In the genomic region with DNA sequence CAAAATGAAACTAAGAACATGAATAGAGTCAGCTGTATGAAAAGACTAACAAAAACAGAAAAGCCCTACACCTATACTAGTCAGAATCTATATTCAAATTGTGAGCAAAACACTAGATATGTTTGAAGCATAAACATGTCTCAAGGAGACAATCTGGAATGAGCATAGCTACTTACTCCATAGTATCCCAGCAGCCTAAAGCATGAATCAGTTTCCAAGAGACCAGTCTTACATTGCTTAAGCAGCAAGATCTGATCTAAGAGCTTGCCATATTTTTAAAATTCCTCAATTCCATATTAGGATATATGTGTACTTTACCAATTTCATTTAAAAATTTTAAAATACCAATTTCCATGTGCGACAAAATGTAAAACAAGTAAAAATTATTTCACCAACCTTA, we compare ENCODE assay signal across 28 cellular contexts. TPM values are rescaled to one million over a fixed set of nuclear protein-coding genes. Genes with fewer than 3 reads are reported as not detected.
DNase-seq lines count a peak whose midpoint lies in the region; ATAC-seq and TF ChIP-seq lines count a peak whose summit lies in the region.
"Had no signal": no experiment of that assay in that cellular context is flagged by ENCODE, and none has a peak within 500 bp of the region (broad histone marks: within the 10 kb centered on the region; RNA-seq: fewer than 3 reads in every experiment).

No MANE protein-coding gene starts in this region.

- peaks cover 6% of the 10 kb centered on the region for H3K4me1 Mint-ChIP-seq in glutamatergic neuron (ENCODE audit: low read depth, unreplicated experiment)
- H3K4me1 Mint-ChIP-seq: activated B cell treated with CpG ODN at 0.5 μM for 24 hours; CD8-positive, alpha-beta memory T cell had no signal

- no peak overlapping the region for H3K4me3 Mint-ChIP-seq in glutamatergic neuron (ENCODE audit: unreplicated experiment)
- H3K4me3 Mint-ChIP-seq: activated B cell treated with CpG ODN at 0.5 μM for 24 hours; activated CD4-positive, alpha-beta memory T cell treated with anti-CD3 and anti-CD28 coated beads for 36 hours; CD8-positive, alpha-beta memory T cell had no signal

- H3K36me3 ChIP-seq in IMR-90 (ENCODE audit: control insufficient read depth, insufficient read depth, low read length) = no peaks in the 10 kb centered on the region
- no peaks in the 10 kb centered on the region for H3K36me3 ChIP-seq in sigmoid colon
- H3K36me3 ChIP-seq: esophagus muscularis mucosa, HAP-1, lower lobe of right lung, neutrophil, right atrium auricular region had no signal

- BruUV-seq in IMR-90 (replicated peaks; lab: Mats Ljungman, UMichigan) = no TSS peak

- no peak overlapping the region for H3K9ac ChIP-seq in IMR-90 (ENCODE audit: low read depth, low read length)

- no peak overlapping the region for H3K27ac Mint-ChIP-seq in glutamatergic neuron (ENCODE audit: unreplicated experiment)
- H3K27ac Mint-ChIP-seq: activated B cell treated with CpG ODN at 0.5 μM for 24 hours; activated CD4-positive, alpha-beta memory T cell treated with anti-CD3 and anti-CD28 coated beads for 36 hours; CD8-positive, alpha-beta memory T cell had no signal

- no peak overlapping the region for H2AFZ ChIP-seq in IMR-90 (replicated peaks; ENCODE audit: low read length, poor library complexity)

- peak overlapping the region; percentile 66 for H2BK5ac ChIP-seq in IMR-90 (ENCODE audit: low read depth, low read length, poor library complexity, severe bottlenecking)

- dilution Hi-C loops in IMR-90 (cut with HindIII; ENCODE audit: low sequenced_read_pairs, unreplicated experiment) = no loop called here

- H4K91ac ChIP-seq in IMR-90 (ENCODE audit: insufficient read depth, low read depth, low read length) = no peak overlapping the region

- no peaks in the 10 kb centered on the region for H3K4me1 ChIP-seq in IMR-90 (ENCODE audit: control insufficient read depth, insufficient read depth, low read length)
- no peaks in the 10 kb centered on the region for H3K4me1 ChIP-seq in sigmoid colon
- H3K4me1 ChIP-seq: esophagus muscularis mucosa, HAP-1, lower lobe of right lung, right atrium auricular region had no signal

- no peak overlapping the region for H2AK9ac ChIP-seq in IMR-90 (replicated peaks; ENCODE audit: low read depth, low read length, poor library complexity)

- ATAC-seq in IMR-90 (ENCODE audit: low read depth) (peak; percentile 99), HG02870 (IDR thresholded peaks at IDR 0.05; ENCODE audit: unreplicated experiment) (no peak)
- ATAC-seq: HepG2, lower lobe of right lung had no signal

- H3K4me2 ChIP-seq in IMR-90 (ENCODE audit: low read depth, low read length) = peak overlapping the region; percentile 79; the same call in 1 of the 2 replicates

- H3K27ac ChIP-seq in AG04450 (ENCODE audit: low read depth, low read length) (no peak overlapping the region), IMR-90 (ENCODE audit: insufficient read depth, low read length) (no peak overlapping the region), sigmoid colon (no peak overlapping the region)
- H3K27ac ChIP-seq: esophagus muscularis mucosa, lower lobe of right lung, neutrophil, right atrium auricular region, SK-N-MC had no signal

- no peak overlapping the region for H2BK20ac ChIP-seq in IMR-90 (ENCODE audit: low read depth, low read length)

- no peaks in the 10 kb centered on the region; the same call in 1 of the 2 replicates for H3K9me1 ChIP-seq in IMR-90 (ENCODE audit: insufficient read depth, low read length)

- CTCF ChIA-PET in AG04450 (lab: Charles Lee) = interaction anchor here (0.7 to 2.1 kb wide), 4 partner anchors 12 to 182 kb away, joined by 3 to 9 read pairs (median 4); a partner anchor contains a TSS
- CTCF ChIA-PET in IMR-90 (lab: Yijun Ruan, JAX) = interaction anchor here (1.1 to 2.1 kb wide), 2 partner anchors 12 to 175 kb away, joined by 3 to 8 read pairs; a partner anchor contains a TSS

- H3K23ac ChIP-seq in IMR-90 (ENCODE audit: low read depth, low read length) = no peak overlapping the region

- WGBS in IMR-90 (ENCODE audit: extremely low coverage in 2 of 2, insufficient read length in 1 of 2), 2 experiments = no CpG with 5 or more reads among the region's 1 CpG
- WGBS in sigmoid colon, 2 donors = 0 to 1% methylated on average over 1 of the region's 1 CpG

- POLR2A ChIA-PET in AG04450 (lab: Yijun Ruan, JAX) (no interaction called here), IMR-90 (lab: Charles Lee; ENCODE audit: unreplicated experiment) (no interaction called here)

- no peaks in the 10 kb centered on the region for H3K36me3 Mint-ChIP-seq in glutamatergic neuron (ENCODE audit: unreplicated experiment)
- H3K36me3 Mint-ChIP-seq: activated CD4-positive, alpha-beta memory T cell treated with anti-CD3 and anti-CD28 coated beads for 36 hours; CD8-positive, alpha-beta memory T cell had no signal

- no peak overlapping the region for H4K8ac ChIP-seq in IMR-90 (ENCODE audit: low read depth in 2 of 2, low read length in 2 of 2)

- no peak overlapping the region for H3K14ac ChIP-seq in IMR-90 (replicated peaks; ENCODE audit: low read depth, low read length)

- peak; percentile 52 for DNase-seq in AG04450 (ENCODE audit: low read depth, low spot score)
- DNase-seq in IMR-90 = peak; percentile 89
- peak; percentile 75 for DNase-seq in choroid plexus epithelial cell (ENCODE audit: low read depth)
- peak; percentile 86 for DNase-seq in iris pigment epithelial cell (ENCODE audit: low read depth)
- DNase-seq in glutamatergic neuron = no peak
- no peak for DNase-seq in sigmoid colon
- DNase-seq in NCI-H1105 (lab: John Stamatoyannopoulos, UW) = no peak
- DNase-seq: activated B cell treated with CpG ODN at 0.5 μM for 24 hours; activated CD4-positive, alpha-beta memory T cell treated with anti-CD3 and anti-CD28 coated beads for 36 hours; activated naive CD4-positive, alpha-beta T cell; CD8-positive, alpha-beta memory T cell; effector CD8-positive, alpha-beta T cell; kidney; lower lobe of right lung; NCI-H1105 treated with DMSO at 0.1 percent for 48 hours; NCI-H524; substantia nigra; T-helper 9 cell had no signal

- no peak for TF ChIP-seq RAD21 in IMR-90 (IDR thresholded peaks at IDR 0.05; ENCODE audit: low read length)

- no peak overlapping the region for H2AK5ac ChIP-seq in IMR-90 (ENCODE audit: low read depth, low read length)

- no peak overlapping the region for H2BK120ac ChIP-seq in IMR-90 (ENCODE audit: low read depth, low read length)

- TF ChIP-seq CTCF in AG04450 (IDR thresholded peaks at IDR 0.05; ENCODE audit: low read depth, low read length) (no peak), IMR-90 (conservative IDR thresholded peaks at IDR 0.05; ENCODE audit: low read depth, low read length) (no peak), choroid plexus epithelial cell (conservative IDR thresholded peaks at IDR 0.05; ENCODE audit: low read depth, low read length) (no peak), glutamatergic neuron (IDR thresholded peaks at IDR 0.05; ENCODE audit: partially characterized antibody, unreplicated experiment) (no peak), sigmoid colon (IDR thresholded peaks at IDR 0.05) (no peak)

- no peaks in the 10 kb centered on the region for H4K20me1 ChIP-seq in IMR-90 (ENCODE audit: insufficient read depth, low read length)

- peak overlapping the region; percentile 9; the same call in 1 of the 2 replicates for H3K18ac ChIP-seq in IMR-90 (ENCODE audit: low read depth, low read length)

- H3K56ac ChIP-seq in IMR-90 (ENCODE audit: extremely low read depth, insufficient read depth, low read length) = no peak overlapping the region

- TF ChIP-seq POLR2A in IMR-90 (IDR thresholded peaks at IDR 0.05; ENCODE audit: low read depth, low read length) = no peak
- TF ChIP-seq POLR2A in sigmoid colon (IDR thresholded peaks at IDR 0.05) = no peak

- H3K9me3 ChIP-seq in AG04450 (ENCODE audit: control insufficient read depth, insufficient read depth, low read length) (no peaks in the 10 kb centered on the region), IMR-90 (ENCODE audit: control insufficient read depth, insufficient read depth, low read length) (no peaks in the 10 kb centered on the region), sigmoid colon (no peaks in the 10 kb centered on the region)
- H3K9me3 ChIP-seq: esophagus muscularis mucosa, HAP-1, lower lobe of right lung, neutrophil, right atrium auricular region had no signal

- H3K9me3 Mint-ChIP-seq in glutamatergic neuron (ENCODE audit: unreplicated experiment) = no peaks in the 10 kb centered on the region
- H3K9me3 Mint-ChIP-seq: activated B cell treated with CpG ODN at 0.5 μM for 24 hours; activated CD4-positive, alpha-beta memory T cell treated with anti-CD3 and anti-CD28 coated beads for 36 hours; CD8-positive, alpha-beta memory T cell had no signal

- no peaks in the 10 kb centered on the region for H3K27me3 Mint-ChIP-seq in glutamatergic neuron (ENCODE audit: unreplicated experiment)

- H3K4me3 ChIP-seq in AG04450 (ENCODE audit: low read depth, low read length) (no peak overlapping the region), IMR-90 (ENCODE audit: insufficient read depth, low read depth, low read length) (peak overlapping the region; percentile 19; the same call in 1 of the 2 replicates), choroid plexus epithelial cell (ENCODE audit: low read depth, low read length) (no peak overlapping the region), sigmoid colon (no peak overlapping the region)
- H3K4me3 ChIP-seq: esophagus muscularis mucosa, HAP-1, lower lobe of right lung, right atrium auricular region, SK-N-MC had no signal

- H3K4ac ChIP-seq in IMR-90 (ENCODE audit: low read depth, low read length) = no peak overlapping the region

- H3K27me3 ChIP-seq in AG04450 (ENCODE audit: control insufficient read depth, insufficient read depth, low read length) = no peaks in the 10 kb centered on the region
- no peaks in the 10 kb centered on the region for H3K27me3 ChIP-seq in IMR-90 (ENCODE audit: control insufficient read depth, insufficient read depth, low read length)
- H3K27me3 ChIP-seq in sigmoid colon = no peaks in the 10 kb centered on the region
- H3K27me3 ChIP-seq: esophagus muscularis mucosa, right atrium auricular region had no signal

- intact Hi-C loops in IMR-90 (cut with micrococcal nuclease) (no loop called here), sigmoid colon (cut with DNase I) (no loop called here)

- TF ChIP-seq EP300 in sigmoid colon (IDR thresholded peaks at IDR 0.05) = no peak

- no peaks in the 10 kb centered on the region for H3K79me1 ChIP-seq in IMR-90 (ENCODE audit: low read depth in 1 of 2, low read length in 2 of 2)

- in situ Hi-C loops in IMR-90 (cut with MboI; ENCODE audit: low sequenced_read_pairs) = no loop called here

- H2BK15ac ChIP-seq in IMR-90 (ENCODE audit: low read depth, low read length) = no peak overlapping the region

- H4K5ac ChIP-seq in IMR-90 (ENCODE audit: low read depth, low read length) = no peak overlapping the region

RNA-seq across cellular contexts. Expression of a gene that starts 7.7 kb away (rescaled TPM):
- polyA plus RNA-seq in AG04450 (2011; rRNA removed) (1.3 and 1.9 TPM in 2 replicates), IMR-90 (2012; rRNA removed) (0.98 and 1.2 TPM in 2 replicates), sigmoid colon (1 to 10 TPM; 1.1 to 3.6 (median 1.4) TPM)
- 4.3 and 5.5 TPM in 2 replicates for polyA minus RNA-seq in AG04450 (2011; rRNA and poly(A)+ RNA removed)
- total RNA-seq in IMR-90 (2012; rRNA removed) (2.7 and 2.8 TPM in 2 replicates), glutamatergic neuron (ENCODE audit: unreplicated experiment) (6.8 TPM), sigmoid colon (10 to 100 TPM in 2 of 4 donors, 1 to 10 TPM in 2; 7.7 to 17.8 (median 10.5) TPM)
- polyA plus RNA-seq in IMR-90 (2012; cell fraction: cytosol; rRNA removed) = 0.11 and 0.26 TPM in 2 replicates
- 0.90 and 3.4 TPM in 2 replicates for polyA plus RNA-seq in IMR-90 (2012; cell fraction: nucleus; rRNA removed; ENCODE audit: low replicate concordance)
- total RNA-seq: HepG2 had no signal

RNA-seq across cellular contexts. Expression of a gene that starts 12.0 kb away (rescaled TPM):
- polyA plus RNA-seq in AG04450 (2011; rRNA removed) (not detected in 2 replicates), IMR-90 (2012; rRNA removed) (not detected in 2 replicates), sigmoid colon (not detected)
- not detected in 2 replicates for polyA minus RNA-seq in AG04450 (2011; rRNA and poly(A)+ RNA removed)
- total RNA-seq in IMR-90 (2012; rRNA removed) (not detected in 2 replicates), glutamatergic neuron (ENCODE audit: unreplicated experiment) (not detected), sigmoid colon (not detected)
- polyA plus RNA-seq in IMR-90 (2012; cell fraction: cytosol; rRNA removed) = not detected in 2 replicates
- polyA plus RNA-seq in IMR-90 (2012; cell fraction: nucleus; rRNA removed; ENCODE audit: low replicate concordance) = not detected in 2 replicates
- total RNA-seq: A673; activated B cell treated with CpG ODN at 0.5 μM for 24 hours; activated CD4-positive, alpha-beta memory T cell treated with anti-CD3 and anti-CD28 coated beads for 36 hours; CD8-positive, alpha-beta memory T cell; cerebellum; esophagus muscularis mucosa; HepG2; kidney; lower lobe of right lung; right atrium auricular region; RPMI7951 had no signal
- polyA plus RNA-seq: CD8-positive, alpha-beta memory T cell; HepG2 had no signal

Comparison
In these comparisons a context has a peak if more than half of its experiments do, and no peak if none do; other contexts are left out.
1. DNase-seq: peak in AG04450 (single experiment), IMR-90 (single experiment), choroid plexus epithelial cell (single experiment) and iris pigment epithelial cell (single experiment); none in glutamatergic neuron (single experiment), sigmoid colon (single experiment) and NCI-H1105 (single experiment).